Comparison of ENCODE assay signal across 11 cellular contexts in genomic region chr3:158094235-158094916, GRCh38.
DNase-seq lines count a peak whose midpoint lies in the region; ATAC-seq and TF ChIP-seq lines count a peak whose summit lies in the region.
"Had no signal": no experiment of that assay in that cellular context is flagged by ENCODE, and none has a peak within 500 bp of the region (broad histone marks: within the 10 kb centered on the region; RNA-seq: fewer than 3 reads in every experiment).

No MANE protein-coding gene starts in this region.

- no peaks in the 10 kb centered on the region; the same call in 1 of the 2 replicates for H3K9me3 ChIP-seq in iPS-20b (ENCODE audit: insufficient read depth, low read depth, low read length)
- H3K9me3 ChIP-seq: neutrophil had no signal

- H3K27me3 ChIP-seq in iPS-20b (ENCODE audit: insufficient read depth, low read length): peaks cover 97% of the 10 kb centered on the region

- ATAC-seq in GM21360 (IDR thresholded peaks at IDR 0.05; ENCODE audit: unreplicated experiment): peak; percentile 58
- peak; percentile 58 for ATAC-seq in HG03342 (IDR thresholded peaks at IDR 0.05; ENCODE audit: unreplicated experiment)

- TF ChIP-seq CTCF in GM10266 (IDR thresholded peaks at IDR 0.05; ENCODE audit: control insufficient read depth, insufficient read depth, low read depth, missing control alignments): peak; percentile 62

- DNase-seq in GM10266 (ENCODE audit: extremely low spot score) (peak; percentile 74), NCI-H748 treated with DMSO at 0.1 percent for 48 hours (lab: John Stamatoyannopoulos, UW) (no peak), NCI-H1105 treated with DMSO at 0.1 percent for 48 hours (lab: John Stamatoyannopoulos, UW) (no peak), nucleus accumbens (lab: John Stamatoyannopoulos, UW) (no peak), KG1 (lab: John Stamatoyannopoulos, UW) (no peak)
- DNase-seq: COR-L47 had no signal

- H3K4me1 ChIP-seq in iPS-20b (ENCODE audit: insufficient read depth, low read length): peaks cover 10% of the 10 kb centered on the region

- H3K27ac ChIP-seq in iPS-20b (ENCODE audit: low read length): no peak overlapping the region
- H3K27ac ChIP-seq: neutrophil, Peyer's patch had no signal

- H3K36me3 ChIP-seq in iPS-20b (ENCODE audit: insufficient read depth, low read depth, low read length): no peaks in the 10 kb centered on the region
- H3K36me3 ChIP-seq: neutrophil, Peyer's patch had no signal

- peak overlapping the region; percentile 58 for H3K4me3 ChIP-seq in iPS-20b (ENCODE audit: low read length)
- H3K4me3 ChIP-seq: Peyer's patch had no signal

- no peak overlapping the region for H3K9ac ChIP-seq in iPS-20b (ENCODE audit: low read depth, low read length)
